ENCODE assay signal across 20 cellular contexts in genomic region chr5:15669826-15670225, GRCh38.
"Had no signal": no experiment of that assay in that cellular context is flagged by ENCODE, and none has a peak within 500 bp of the region (broad histone marks: within the 10 kb centered on the region; RNA-seq: fewer than 3 reads in every experiment).

No MANE protein-coding gene starts in this region.

- DNase-seq: KBM-7; NCI-H1092; NCI-H1105 treated with DMSO at 0.1 percent for 48 hours; NCI-H1417 treated with DMSO at 0.1 percent for 48 hours; NCI-H146; NCI-H187; NCI-H2029; NCI-H2081 treated with DMSO at 0.1 percent for 48 hours; NCI-H2171; NCI-H226; NCI-H446; NCI-H510A; NCI-H524 treated with DMSO at 0.1 percent for 48 hours; NCI-H69; NCI-H774; NK-92 treated with Interleukin-12 subunit alpha and Interleukin-12 subunit beta, amount 100 ng/mL, for 24 hours; PC-9; Peyer's patch; SHP77 treated with DMSO at 0.1 percent for 48 hours; SJCRH30 had no signal
